5 cellular contexts compared by ENCODE assay signal in genomic region chr11:47316501-47316900, GRCh38. TPM values are rescaled to one million over a fixed set of nuclear protein-coding genes. Genes with fewer than 3 reads are reported as not detected.
"Had no signal": no experiment of that assay in that cellular context is flagged by ENCODE, and none has a peak within 500 bp of the region (broad histone marks: within the 10 kb centered on the region; RNA-seq: fewer than 3 reads in every experiment).

No MANE protein-coding gene starts in this region.

RNA-seq across cellular contexts. Expression of gene MYBPC3, which starts 36.0 kb away (rescaled TPM):
- total RNA-seq: HepG2, HT1080, IMR-90, M059J, SJSA1 had no signal
- polyA plus RNA-seq: HepG2, IMR-90 had no signal
